Comparison of ENCODE assay signal across 8 cellular contexts in the genomic region with DNA sequence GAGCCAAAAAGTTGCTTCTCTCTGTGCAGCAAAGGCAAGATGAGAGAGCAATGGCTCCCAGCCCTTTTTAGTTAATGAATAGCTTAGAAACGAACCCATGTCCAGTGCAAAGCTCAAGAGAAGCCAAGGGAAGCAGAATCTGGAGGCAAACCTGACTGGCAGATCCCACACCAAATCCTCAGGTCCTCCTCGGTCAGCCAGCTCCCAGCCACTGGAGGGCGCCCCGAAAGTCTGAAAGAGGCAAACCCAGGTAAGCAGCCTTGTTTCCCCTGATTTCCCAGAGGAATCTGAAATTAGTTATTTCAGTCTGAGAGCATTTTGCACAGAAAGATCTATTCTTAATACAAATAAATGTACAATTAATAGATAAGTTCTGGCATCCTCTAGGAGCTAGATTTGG.
A peak's percentile ranks its signal among the peaks of the same experiment; 100 is the strongest.
DNase-seq lines count a peak whose midpoint lies in the region; ATAC-seq and TF ChIP-seq lines count a peak whose summit lies in the region.

No MANE protein-coding gene starts in this region.

- H3K27ac ChIP-seq in foreskin keratinocyte: peak overlapping the region; percentile 88
- no peak overlapping the region for H3K27ac ChIP-seq in smooth muscle cell (ENCODE audit: low read depth)

- ATAC-seq in foreskin keratinocyte: peak; percentile 16

- no peaks in the 10 kb centered on the region for H3K9me3 ChIP-seq in smooth muscle cell (replicated peaks; ENCODE audit: low read depth)

- no peaks in the 10 kb centered on the region for H3K36me3 ChIP-seq in smooth muscle cell (ENCODE audit: low read depth)

- no peak overlapping the region for H3K4me2 ChIP-seq in smooth muscle cell

- no peak overlapping the region for H3K9ac ChIP-seq in smooth muscle cell (ENCODE audit: low read depth)

- DNase-seq in NCI-H2196 (lab: John Stamatoyannopoulos, UW; ENCODE audit: unreplicated experiment): peak; percentile 2
- no peak for DNase-seq in NCI-H2196 treated with DMSO at 0.1 percent for 48 hours (lab: John Stamatoyannopoulos, UW; ENCODE audit: unreplicated experiment)
- peak; percentile 64 for DNase-seq in NCI-H460 (ENCODE audit: extremely low read depth, low read depth)
- DNase-seq in foreskin keratinocyte: peak in 1 of 2 donors; percentile 44
- DNase-seq in smooth muscle cell (lab: John Stamatoyannopoulos, UW; ENCODE audit: unreplicated experiment): no peak
- no peak for DNase-seq in activated naive CD4-positive, alpha-beta T cell (lab: John Stamatoyannopoulos, UW)
- DNase-seq in stimulated activated CD4-positive, alpha-beta T cell treated with anti-CD3 and anti-CD28 coated beads, Interleukin-12 subunit alpha, Interleukin-12 subunit beta, amount 100 ng/mL, for 4 hours: no peak
- DNase-seq in activated T-cell treated with anti-CD3 and anti-CD28 coated beads for 4 hours: no peak

- H3K4me1 ChIP-seq in foreskin keratinocyte (peaks cover 23% of the 10 kb centered on the region), smooth muscle cell (ENCODE audit: low read depth) (no peaks in the 10 kb centered on the region)

- WGBS in smooth muscle cell (ENCODE audit: low lambda C conversion rate): 35% methylated on average over 4 of the region's 4 CpGs

- H3F3A ChIP-seq in smooth muscle cell (ENCODE audit: low read depth): no peaks in the 10 kb centered on the region

- no peaks in the 10 kb centered on the region for H4K20me1 ChIP-seq in smooth muscle cell (ENCODE audit: low read depth)

- H3K27me3 ChIP-seq in foreskin keratinocyte (no peaks in the 10 kb centered on the region), smooth muscle cell (ENCODE audit: low read depth) (no peaks in the 10 kb centered on the region)

- H3K79me2 ChIP-seq in smooth muscle cell (ENCODE audit: low read depth): no peaks in the 10 kb centered on the region

- H2AFZ ChIP-seq in smooth muscle cell (ENCODE audit: low read depth): no peak overlapping the region

- no peak overlapping the region for H3K4me3 ChIP-seq in smooth muscle cell

- TF ChIP-seq CTCF in foreskin keratinocyte (conservative IDR thresholded peaks at IDR 0.05) (peak; percentile 88), smooth muscle cell (IDR thresholded peaks at IDR 0.05; ENCODE audit: borderline replicate concordance, insufficient read depth, poor library complexity, severe bottlenecking) (peak; percentile 38)

Comparison
In these comparisons a context has a peak if more than half of its experiments do, and no peak if none do; other contexts are left out.
1. DNase-seq: peak in NCI-H2196 (single experiment) and NCI-H460 (single experiment); none in NCI-H2196 treated with DMSO at 0.1 percent for 48 hours (single experiment), smooth muscle cell (single experiment), activated naive CD4-positive, alpha-beta T cell (0 of 4), stimulated activated CD4-positive, alpha-beta T cell treated with anti-CD3 and anti-CD28 coated beads, Interleukin-12 subunit alpha, Interleukin-12 subunit beta, amount 100 ng/mL, for 4 hours (single experiment) and activated T-cell treated with anti-CD3 and anti-CD28 coated beads for 4 hours (single experiment).